ENCODE assay signal across 14 cellular contexts in genomic region chr2:234632527-234633391, GRCh38.
DNase-seq lines count a peak whose midpoint lies in the region; TF ChIP-seq lines count a peak whose summit lies in the region.
"Had no signal": no experiment of that assay in that cellular context is flagged by ENCODE, and none has a peak within 500 bp of the region (broad histone marks: within the 10 kb centered on the region; RNA-seq: fewer than 3 reads in every experiment).

No MANE protein-coding gene starts in this region.

- H3K4me3 Mint-ChIP-seq in brain: no peak overlapping the region
- peak overlapping the region; percentile 5 for H3K4me3 Mint-ChIP-seq in type B pancreatic cell
- H3K4me3 Mint-ChIP-seq: activated CD4-positive, alpha-beta T cell treated with anti-CD3 and anti-CD28 coated beads, Interleukin-2, amount 10 ng/mL, durations not matched to agents 7 days and 5 days; nephron progenitor cell; stimulated activated effector memory CD8-positive, alpha-beta T cell treated with anti-CD3 and anti-CD28 coated beads, Interleukin-12 subunit alpha, Interleukin-12 subunit beta, amount 100 ng/mL, for 72 hours had no signal

- no peaks in the 10 kb centered on the region for H3F3A ChIP-seq in MM.1S (ENCODE audit: insufficient read depth, low read length)

- H3K36me3 Mint-ChIP-seq in brain: peaks cover 8% of the 10 kb centered on the region
- H3K36me3 Mint-ChIP-seq in type B pancreatic cell: peaks cover 3% of the 10 kb centered on the region
- H3K36me3 Mint-ChIP-seq: stimulated activated effector memory CD8-positive, alpha-beta T cell treated with anti-CD3 and anti-CD28 coated beads, Interleukin-12 subunit alpha, Interleukin-12 subunit beta, amount 100 ng/mL, for 72 hours had no signal

- WGBS in esophagus squamous epithelium, 2 donors: 59 to 60% methylated on average over 11 to 12 of the region's 12 CpGs

- H3K27me3 ChIP-seq in esophagus squamous epithelium (peaks cover 0 to 46% (median 0%) of the 10 kb centered on the region in 4 donors), MM.1S (replicated peaks; ENCODE audit: insufficient read depth, low read length) (no peaks in the 10 kb centered on the region)

- peaks cover 8 to 18% (median 15%) of the 10 kb centered on the region in 5 experiments for H3K9me3 Mint-ChIP-seq in brain
- H3K9me3 Mint-ChIP-seq in type B pancreatic cell: peaks cover 11% of the 10 kb centered on the region
- H3K9me3 Mint-ChIP-seq: activated CD4-positive, alpha-beta T cell treated with anti-CD3 and anti-CD28 coated beads, Interleukin-2, amount 10 ng/mL, durations not matched to agents 7 days and 5 days; stimulated activated effector memory CD8-positive, alpha-beta T cell treated with anti-CD3 and anti-CD28 coated beads, Interleukin-12 subunit alpha, Interleukin-12 subunit beta, amount 100 ng/mL, for 72 hours had no signal

- no peak overlapping the region for H3K4me2 ChIP-seq in MM.1S (ENCODE audit: low read depth, low read length)

- DNase-seq in HFF-Myc (ENCODE audit: extremely low read depth, low read depth) (peak; percentile 92), iPS-NIHi7 (ENCODE audit: extremely low spot score) (peak; percentile 37), type B pancreatic cell (ENCODE audit: extremely low spot score, unreplicated experiment) (no peak), esophagus squamous epithelium (lab: John Stamatoyannopoulos, UW) (no peak), MM.1S (no peak), GM19238 (ENCODE audit: insufficient read length, low spot score) (no peak)
- DNase-seq: activated CD4-positive, alpha-beta T cell treated with anti-CD3 and anti-CD28 coated beads, Interleukin-2, amount 10 ng/mL, durations not matched to agents 7 days and 5 days; activated gamma-delta T cell; NCI-H1694; NCI-H82; nephron progenitor cell had no signal

- no peak overlapping the region for H3K9ac ChIP-seq in MM.1S (ENCODE audit: low read length)

- H3K27ac ChIP-seq in esophagus squamous epithelium (no peak overlapping the region), MM.1S (ENCODE audit: low read length) (no peak overlapping the region)

- H3K27ac Mint-ChIP-seq in brain (peak overlapping the region in 3 of 5 experiments; percentile 6 to 36 (median 7)), type B pancreatic cell (no peak overlapping the region)
- H3K27ac Mint-ChIP-seq: activated CD4-positive, alpha-beta T cell treated with anti-CD3 and anti-CD28 coated beads, Interleukin-2, amount 10 ng/mL, durations not matched to agents 7 days and 5 days; nephron progenitor cell; stimulated activated effector memory CD8-positive, alpha-beta T cell treated with anti-CD3 and anti-CD28 coated beads, Interleukin-12 subunit alpha, Interleukin-12 subunit beta, amount 100 ng/mL, for 72 hours had no signal

- no peak for TF ChIP-seq POLR2A in esophagus squamous epithelium (IDR thresholded peaks at IDR 0.05)

- H3K9me3 ChIP-seq in esophagus squamous epithelium (no peaks in the 10 kb centered on the region), MM.1S (replicated peaks; ENCODE audit: insufficient read depth, low read length) (no peaks in the 10 kb centered on the region)

- peaks cover 15% of the 10 kb centered on the region for H3K27me3 Mint-ChIP-seq in brain
- H3K27me3 Mint-ChIP-seq in type B pancreatic cell: peaks cover 5% of the 10 kb centered on the region

- peaks cover 43% of the 10 kb centered on the region for H3K4me1 Mint-ChIP-seq in brain
- H3K4me1 Mint-ChIP-seq in type B pancreatic cell (ENCODE audit: unreplicated experiment): peaks cover 30% of the 10 kb centered on the region
- H3K4me1 Mint-ChIP-seq: activated CD4-positive, alpha-beta T cell treated with anti-CD3 and anti-CD28 coated beads, Interleukin-2, amount 10 ng/mL, durations not matched to agents 7 days and 5 days; stimulated activated effector memory CD8-positive, alpha-beta T cell treated with anti-CD3 and anti-CD28 coated beads, Interleukin-12 subunit alpha, Interleukin-12 subunit beta, amount 100 ng/mL, for 72 hours had no signal

- H3K79me2 ChIP-seq in MM.1S (ENCODE audit: low read length): no peaks in the 10 kb centered on the region

- no peak for TF ChIP-seq CTCF in HFF-Myc (IDR thresholded peaks at IDR 0.05; ENCODE audit: low read depth, low read length, missing control alignments)
- no peak for TF ChIP-seq CTCF in brain (conservative IDR thresholded peaks at IDR 0.05)
- no peak for TF ChIP-seq CTCF in type B pancreatic cell (conservative IDR thresholded peaks at IDR 0.05)
- no peak for TF ChIP-seq CTCF in esophagus squamous epithelium (IDR thresholded peaks at IDR 0.05)
- no peak for TF ChIP-seq CTCF in MM.1S (IDR thresholded peaks at IDR 0.05; ENCODE audit: low read length)

- no peaks in the 10 kb centered on the region for H3K36me3 ChIP-seq in esophagus squamous epithelium
- H3K36me3 ChIP-seq in MM.1S (replicated peaks; ENCODE audit: insufficient read depth, low read length): no peaks in the 10 kb centered on the region

- no peaks in the 10 kb centered on the region for H3K9me2 ChIP-seq in MM.1S (replicated peaks; ENCODE audit: insufficient read depth, low read length)

- no peaks in the 10 kb centered on the region for H4K20me1 ChIP-seq in MM.1S (ENCODE audit: insufficient read depth, low read length)

- H3K4me1 ChIP-seq in esophagus squamous epithelium: peaks cover 0 to 13% (median 0%) of the 10 kb centered on the region in 3 donors
- no peaks in the 10 kb centered on the region for H3K4me1 ChIP-seq in MM.1S (ENCODE audit: low read length)

- H3K4me3 ChIP-seq in HFF-Myc (replicated peaks; ENCODE audit: low read depth, low read length) (no peak overlapping the region), esophagus squamous epithelium (no peak overlapping the region), MM.1S (ENCODE audit: low read length) (no peak overlapping the region)
- H3K4me3 ChIP-seq: dorsolateral prefrontal cortex had no signal

- no peak overlapping the region for H2AFZ ChIP-seq in MM.1S (ENCODE audit: low read length)

- intact Hi-C loops in esophagus squamous epithelium (cut with DNase I): no loop called here

Comparison
In these comparisons a context has a peak if more than half of its experiments do, and no peak if none do; other contexts are left out.
1. DNase-seq: peak in HFF-Myc (single experiment) and iPS-NIHi7 (single experiment); none in type B pancreatic cell (single experiment), esophagus squamous epithelium (single experiment), MM.1S (single experiment) and GM19238 (single experiment).